12 cellular contexts compared by ENCODE assay signal in the genomic region with DNA sequence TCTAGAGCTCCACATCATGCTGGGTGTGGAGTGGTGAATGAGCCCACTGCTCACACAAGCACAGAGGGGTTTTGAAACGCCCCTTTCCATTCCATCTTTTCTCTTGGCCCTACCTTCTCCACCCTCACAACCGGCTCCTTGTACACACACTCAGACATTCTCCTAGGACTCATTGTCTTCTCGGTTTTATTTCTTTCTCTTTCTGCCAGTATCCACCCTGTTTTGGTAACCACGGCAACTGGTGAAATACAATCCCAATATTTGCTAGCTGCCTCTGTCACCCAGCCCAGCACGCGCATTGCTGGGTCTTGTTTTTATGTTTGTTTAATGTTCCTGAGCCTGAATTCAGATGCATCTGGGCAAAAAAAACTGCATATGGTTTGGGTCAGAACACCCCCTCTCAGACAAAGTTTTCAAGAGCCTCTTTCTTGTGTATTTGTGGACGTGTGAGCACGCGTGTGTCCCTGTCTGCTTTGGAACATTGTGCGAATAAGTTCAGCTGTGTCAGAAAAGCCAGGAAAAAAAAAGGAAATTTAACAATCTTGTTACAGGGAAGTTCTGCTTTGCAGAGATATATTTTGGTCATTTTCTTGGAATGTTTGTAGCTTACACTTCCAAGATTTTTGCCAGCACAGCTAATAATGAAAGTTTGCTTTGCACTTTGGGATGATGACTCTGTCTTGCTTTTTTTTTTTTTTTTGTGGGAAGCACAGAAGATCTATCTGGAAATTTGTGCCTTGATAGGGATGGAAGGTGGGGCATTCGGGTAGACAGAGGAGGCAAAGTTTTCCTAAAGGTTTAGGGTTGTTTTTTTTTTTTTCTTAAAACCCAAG.
DNase-seq lines count a peak whose midpoint lies in the region; ATAC-seq, FAIRE-seq and TF ChIP-seq lines count a peak whose summit lies in the region.
"Had no signal": no experiment of that assay in that cellular context is flagged by ENCODE, and none has a peak within 500 bp of the region (broad histone marks: within the 10 kb centered on the region; RNA-seq: fewer than 3 reads in every experiment).

No MANE protein-coding gene starts in this region.

- no TSS peak for BruUV-seq in K562 (replicated peaks; lab: Mats Ljungman, UMichigan)

- TF ChIP-seq RAD21 in K562 (CRISPR knock-in tag; conservative IDR thresholded peaks at IDR 0.05 in 1 of 2, IDR thresholded peaks at IDR 0.05 in 1 of 2): no peak

- no peak overlapping the region for H2AFZ ChIP-seq in K562 (ENCODE audit: low read depth, low read length)

- DNase-seq in NCI-H1105 treated with DMSO at 0.1 percent for 48 hours (lab: John Stamatoyannopoulos, UW) (peak; percentile 16), NCI-H1105 (lab: John Stamatoyannopoulos, UW) (no peak), K562 (ENCODE audit: extremely low read depth in 1 of 4, low spot score in 3 of 4) (no peak), right cardiac atrium (peak; percentile 22 to 72 (median 65)), suprapubic skin (ENCODE audit: low spot score in 2 of 2) (no peak), HPDE6-E6E7 (ENCODE audit: extremely low spot score) (no peak), GM10266 (ENCODE audit: extremely low spot score) (no peak)
- DNase-seq: ACHN; activated CD4-positive, alpha-beta memory T cell treated with anti-CD3 and anti-CD28 coated beads, Interleukin-2, amount 10 ng/mL, durations not matched to agents 7 days and 5 days had no signal

- POLR2A ChIA-PET in K562 (lab: Yijun Ruan, JAX): no interaction called here

- TF ChIP-seq CTCF in K562 (IDR thresholded peaks at IDR 0.05 in 2 of 3, conservative IDR thresholded peaks at IDR 0.05 in 1 of 3; ENCODE audit: insufficient read depth in 2 of 3, low read depth in 1 of 3, low read length in 3 of 3): no peak
- TF ChIP-seq CTCF in suprapubic skin (IDR thresholded peaks at IDR 0.05): no peak
- TF ChIP-seq CTCF in GM10266 (IDR thresholded peaks at IDR 0.05; ENCODE audit: control insufficient read depth, insufficient read depth, low read depth, missing control alignments): no peak

- no peak for FAIRE-seq in K562 (lab: Jason Lieb, UNC)
- FAIRE-seq: colon, GM12891 had no signal

- no peak overlapping the region for H3K27ac ChIP-seq in K562 (ENCODE audit: extremely low read depth, low read depth, low read length)
- peak overlapping the region; percentile 37 for H3K27ac ChIP-seq in right cardiac atrium (ENCODE audit: low read length)
- peak overlapping the region; percentile 52 for H3K27ac ChIP-seq in suprapubic skin

- in situ Hi-C loops in K562 (cut with MboI): no loop called here

- no peak for TF ChIP-seq POLR2A in K562 (conservative IDR thresholded peaks at IDR 0.05)
- peak; percentile 11 for TF ChIP-seq POLR2A in suprapubic skin (IDR thresholded peaks at IDR 0.05)

- intact Hi-C loops in K562 (cut with micrococcal nuclease): no loop called here
- intact Hi-C loops in right cardiac atrium (cut with DNase I): no loop called here

- ATAC-seq in K562 (no peak), right cardiac atrium (peak; percentile 70 to 85), GM18861 (IDR thresholded peaks at IDR 0.05; ENCODE audit: unreplicated experiment) (no peak)

- 6% methylated on average over 11 of the region's 11 CpGs for WGBS in K562 (ENCODE audit: insufficient coverage, low coverage, missing lambda C conversion rate)
- 53% methylated on average over 11 of the region's 11 CpGs for WGBS in right cardiac atrium
- 47% methylated on average over 11 of the region's 11 CpGs for WGBS in suprapubic skin

- TF ChIP-seq EP300 in K562 (IDR thresholded peaks at IDR 0.05; ENCODE audit: low read length) (no peak), suprapubic skin (IDR thresholded peaks at IDR 0.05) (no peak)

- H3K9me1 ChIP-seq in K562 (ENCODE audit: control insufficient read depth, insufficient read depth, low read length): no peaks in the 10 kb centered on the region

- no peak overlapping the region for H3K9ac ChIP-seq in K562 (ENCODE audit: insufficient read depth in 1 of 2, low read depth in 2 of 2, low read length in 2 of 2)

- H3K27me3 ChIP-seq in K562 (ENCODE audit: control insufficient read depth in 2 of 2, insufficient read depth in 2 of 2, low read length in 2 of 2) (peaks cover 0 to 7% of the 10 kb centered on the region in 2 experiments; a peak in 3 of 5 replicates), right cardiac atrium (ENCODE audit: control insufficient read depth, insufficient read depth) (no peaks in the 10 kb centered on the region), suprapubic skin (no peaks in the 10 kb centered on the region)

- H3K4me1 ChIP-seq in K562 (replicated peaks in 1 of 2; ENCODE audit: control insufficient read depth in 2 of 2, insufficient read depth in 2 of 2, low read length in 2 of 2): no peaks in the 10 kb centered on the region
- H3K4me1 ChIP-seq in right cardiac atrium (ENCODE audit: control insufficient read depth, insufficient read depth, low read length): peaks cover 6% of the 10 kb centered on the region
- peaks cover 26% of the 10 kb centered on the region for H3K4me1 ChIP-seq in suprapubic skin

- CTCF ChIA-PET in K562 (lab: Yijun Ruan, JAX; ENCODE audit: low intra/inter-chr PET ratio): no interaction called here

- H3K9me3 ChIP-seq in K562 (replicated peaks; ENCODE audit: control insufficient read depth, insufficient read depth, low read depth, low read length) (no peaks in the 10 kb centered on the region), right cardiac atrium (ENCODE audit: control insufficient read depth, low read length) (no peaks in the 10 kb centered on the region), suprapubic skin (no peaks in the 10 kb centered on the region)

- no peaks in the 10 kb centered on the region for H3K79me2 ChIP-seq in K562 (ENCODE audit: control insufficient read depth, insufficient read depth, low read length)

- H4K20me1 ChIP-seq in K562 (replicated peaks; ENCODE audit: control insufficient read depth, insufficient read depth, low read length): no peaks in the 10 kb centered on the region

- H3K4me3 ChIP-seq in K562 (no peak overlapping the region), right cardiac atrium (ENCODE audit: low read length) (no peak overlapping the region), suprapubic skin (peak overlapping the region; percentile 11)

- H3K36me3 ChIP-seq in K562 (ENCODE audit: control insufficient read depth, insufficient read depth, low read length): no peaks in the 10 kb centered on the region
- H3K36me3 ChIP-seq in suprapubic skin: no peaks in the 10 kb centered on the region

- H3K4me2 ChIP-seq in K562 (ENCODE audit: insufficient read depth, low read length): no peak overlapping the region

TF ChIP-seq in K562, 482 proteins besides CTCF, POLR2A, EP300 and RAD21:
- no peak for TF ChIP-seq SAFB (IDR thresholded peaks at IDR 0.05; ENCODE audit: borderline replicate concordance, low read depth, low read length)
- TF ChIP-seq RFX1 (IDR thresholded peaks at IDR 0.05): peak; percentile 48
- no peak for TF ChIP-seq RBM15 (IDR thresholded peaks at IDR 0.05; ENCODE audit: insufficient read depth, low read length)
- no peak for TF ChIP-seq MED1 (CRISPR knock-in tag; IDR thresholded peaks at IDR 0.05; ENCODE audit: borderline replicate concordance)

Comparison
In these comparisons a context has a peak if more than half of its experiments do, and no peak if none do; other contexts are left out.
1. DNase-seq: peak in NCI-H1105 treated with DMSO at 0.1 percent for 48 hours (single experiment) and right cardiac atrium (3 of 3); none in NCI-H1105 (single experiment), K562 (0 of 4), suprapubic skin (0 of 2), HPDE6-E6E7 (single experiment) and GM10266 (single experiment).
2. ATAC-seq: peak in right cardiac atrium (2 of 2); none in K562 (single experiment) and GM18861 (single experiment).